27 cellular contexts compared by ENCODE assay signal in genomic region chr2:217195658-217196446, GRCh38.
"Had no signal": no experiment of that assay in that cellular context is flagged by ENCODE, and none has a peak within 500 bp of the region (broad histone marks: within the 10 kb centered on the region; RNA-seq: fewer than 3 reads in every experiment).

No MANE protein-coding gene starts in this region.

- H3K27me3 ChIP-seq: breast epithelium, pancreas, stomach, tibial artery, upper lobe of right lung had no signal

- H3K9me3 ChIP-seq: mucosa of descending colon, pancreas, prostate gland, upper lobe of right lung had no signal

- H3K27ac ChIP-seq: breast epithelium, epithelial cell of prostate, pancreas, prostate gland, stomach, tibial artery, upper lobe of right lung, WERI-Rb-1 had no signal

- H3K4me3 ChIP-seq: breast epithelium, heart left ventricle, mucosa of descending colon, pancreas, prostate gland, stomach, tibial artery, upper lobe of right lung had no signal

- DNase-seq: activated CD4-positive, alpha-beta memory T cell treated with anti-CD3 and anti-CD28 coated beads, Interleukin-2, amount 10 ng/mL, durations not matched to agents 7 days and 5 days; activated CD4-positive, alpha-beta T cell treated with anti-CD3 and anti-CD28 coated beads, Interleukin-2, amount 10 ng/mL, durations not matched to agents 24 days and 14 days; activated CD8-positive, alpha-beta memory T cell treated with anti-CD3 and anti-CD28 coated beads, Interleukin-2, amount 50 U/mL, for 48 hours; activated gamma-delta T cell; activated naive CD4-positive, alpha-beta T cell treated with anti-CD3 and anti-CD28 coated beads, Interleukin-2, amount 50 U/mL, for 16 hours; activated T-cell treated with anti-CD3 and anti-CD28 coated beads, Interleukin-2, amount 50 U/mL, for 24 hours; amygdala; dermis blood vessel endothelial cell; effector CD4-positive, alpha-beta T cell; heart left ventricle; mucosa of descending colon; nucleus accumbens; pancreas; stimulated activated CD4-positive, alpha-beta T cell treated with anti-CD3 and anti-CD28 coated beads, Interleukin-15, amount 100 ng/mL, for 24 hours; stimulated activated CD4-positive, alpha-beta T cell treated with anti-CD3 and anti-CD28 coated beads, Interleukin-2, amount 100 ng/mL, for 24 hours; stimulated activated naive B cell treated with anti-CD40 and anti-IgM and Interleukin-4, amounts not matched to agents 10 μg/mL and 1 μg/mL and 100 μg/mL, for 72 hours; stomach; SW 1271; T-helper 9 cell; tibial artery; upper lobe of right lung; WERI-Rb-1 had no signal

- ATAC-seq: activated CD4-positive, CD25-positive, alpha-beta regulatory T cell treated with anti-CD3 and anti-CD28 coated beads, Interleukin-2, amount 50 U/mL, for 24 hours; left lobe of liver; mucosa of descending colon; pancreas; stimulated activated naive B cell treated with anti-CD40 and anti-IgM and Interleukin-4, amounts not matched to agents 10 μg/mL and 1 μg/mL and 100 μg/mL, for 72 hours; upper lobe of right lung had no signal

- H3K36me3 ChIP-seq: breast epithelium, heart left ventricle, pancreas, prostate gland, stomach, tibial artery, upper lobe of right lung, WERI-Rb-1 had no signal

- H3K4me1 ChIP-seq: breast epithelium, pancreas, prostate gland, stomach, upper lobe of right lung had no signal
